Comparison of ENCODE assay signal across 1 cellular context in genomic region chr2:131493199-131494018, GRCh38.
TF ChIP-seq lines count a peak whose summit lies in the region.

No MANE protein-coding gene starts in this region.

TF ChIP-seq in GM12878, 131 proteins besides CTCF, POLR2A, EP300 and RAD21:
- TF ChIP-seq TCF3 (IDR thresholded peaks at IDR 0.05; ENCODE audit: borderline replicate concordance, insufficient read depth, low read depth, low read length), result no peak
- TF ChIP-seq ASH2L (IDR thresholded peaks at IDR 0.05; ENCODE audit: borderline replicate concordance, low read depth), result 0 out of 2 replicates have a peak, but pooled peaks have one; percentile 33
- no peak for TF ChIP-seq EZH2 (IDR thresholded peaks at IDR 0.05; ENCODE audit: borderline replicate concordance, control insufficient read depth, low read depth, low read length)
- TF ChIP-seq ZNF207 (IDR thresholded peaks at IDR 0.05; ENCODE audit: borderline replicate concordance), result no peak
- TF ChIP-seq BACH1 (IDR thresholded peaks at IDR 0.05; ENCODE audit: borderline replicate concordance), result no peak
- no peak for TF ChIP-seq PBX3 (IDR thresholded peaks at IDR 0.05; ENCODE audit: insufficient replicate concordance, low read depth, low read length)
